Comparison of ENCODE assay signal across 15 cellular contexts in the genomic region with DNA sequence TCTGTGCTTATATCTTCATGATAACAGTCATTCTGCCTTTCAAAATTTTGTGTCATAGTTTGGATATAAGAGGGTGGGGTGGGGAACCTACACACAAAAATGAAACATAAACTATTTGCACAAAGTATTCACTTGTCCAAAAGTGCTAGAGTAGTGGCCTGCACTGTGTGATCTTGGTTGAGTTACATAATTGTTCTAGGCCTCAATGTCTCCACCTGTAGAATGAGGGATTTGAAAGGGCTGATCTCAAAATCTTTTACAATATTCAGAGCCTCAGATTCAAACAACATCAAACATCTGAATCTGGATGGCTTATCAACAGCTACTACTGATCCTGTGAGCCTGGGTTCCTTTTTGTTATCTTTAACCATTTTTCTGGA.
A peak's percentile ranks its signal among the peaks of the same experiment; 100 is the strongest.
DNase-seq lines count a peak whose midpoint lies in the region; TF ChIP-seq lines count a peak whose summit lies in the region.
"Had no signal": no experiment of that assay in that cellular context is flagged by ENCODE, and none has a peak within 500 bp of the region (broad histone marks: within the 10 kb centered on the region; RNA-seq: fewer than 3 reads in every experiment).

No MANE protein-coding gene starts in this region.

- H3K36me3 ChIP-seq in HUES64 (ENCODE audit: insufficient read depth, low read length), result no peaks in the 10 kb centered on the region
- no peaks in the 10 kb centered on the region for H3K36me3 ChIP-seq in endodermal cell (ENCODE audit: control insufficient read depth, insufficient read depth, low read length)
- H3K36me3 ChIP-seq in muscle layer of colon (ENCODE audit: insufficient read depth, low read length), result peaks cover 8% of the 10 kb centered on the region
- no peaks in the 10 kb centered on the region for H3K36me3 ChIP-seq in tibial nerve
- H3K36me3 ChIP-seq: prostate gland had no signal

- peak overlapping the region; percentile 66 for H3K4me3 Mint-ChIP-seq in endodermal cell
- H3K4me3 Mint-ChIP-seq: CD4-positive, alpha-beta T cell had no signal

- H3K9me3 Mint-ChIP-seq in endodermal cell, result no peaks in the 10 kb centered on the region
- H3K9me3 Mint-ChIP-seq: activated T-helper 2 cell treated with anti-CD3 and anti-CD28 coated beads, Interferon-gamma antibody, Interleukin-2, Interleukin-4, amounts not matched to agents 10 μg/mL and 5 μg/mL and 100 μg/mL, durations not matched to agents 14 hours and 24 hours and 36 hours; CD4-positive, alpha-beta T cell had no signal

- H3K4me3 ChIP-seq in HUES64 (ENCODE audit: low read length) (peak overlapping the region; percentile 61), endodermal cell (ENCODE audit: low read length) (peak overlapping the region; percentile 84), muscle layer of colon (ENCODE audit: low read depth in 1 of 2, low read length in 2 of 2) (peak overlapping the region; percentile 40 to 59), tibial nerve (peak overlapping the region in 3 of 4 donors; percentile 23 to 48 (median 24))

- H3K27me3 Mint-ChIP-seq in endodermal cell (ENCODE audit: insufficient read depth), result peaks cover 6% of the 10 kb centered on the region

- TF ChIP-seq CTCF in endodermal cell (conservative IDR thresholded peaks at IDR 0.05), result no peak
- no peak for TF ChIP-seq CTCF in tibial nerve (IDR thresholded peaks at IDR 0.05)

- H3K27ac Mint-ChIP-seq in endodermal cell, result peak overlapping the region; percentile 69
- H3K27ac Mint-ChIP-seq: activated T-helper 2 cell treated with anti-CD3 and anti-CD28 coated beads, Interferon-gamma antibody, Interleukin-2, Interleukin-4, amounts not matched to agents 10 μg/mL and 5 μg/mL and 100 μg/mL, durations not matched to agents 14 hours and 24 hours and 36 hours; CD4-positive, alpha-beta T cell had no signal

- no peaks in the 10 kb centered on the region for H3K27me3 ChIP-seq in HUES64 (ENCODE audit: insufficient read depth, low read length)
- H3K27me3 ChIP-seq in endodermal cell (ENCODE audit: control insufficient read depth, insufficient read depth, low read length, poor library complexity, severe bottlenecking), result no peaks in the 10 kb centered on the region
- no peaks in the 10 kb centered on the region for H3K27me3 ChIP-seq in muscle layer of colon (ENCODE audit: control insufficient read depth in 1 of 2, insufficient read depth in 2 of 2, low read length in 2 of 2)
- no peaks in the 10 kb centered on the region for H3K27me3 ChIP-seq in tibial nerve

- DNase-seq in endodermal cell (no peak), tibial nerve (ENCODE audit: low spot score in 2 of 2) (no peak), NCI-H2171 (lab: John Stamatoyannopoulos, UW) (no peak), NCI-H1092 (lab: John Stamatoyannopoulos, UW) (no peak)
- no peak for DNase-seq in activated CD8-positive, alpha-beta memory T cell treated with anti-CD3 and anti-CD28 coated beads, Interleukin-2, amount 50 U/mL, for 4 hours
- DNase-seq: activated CD4-positive, alpha-beta T cell treated with anti-CD3 and anti-CD28 coated beads, Interleukin-2, amount 50 U/mL, for 1 hour; CD4-positive, alpha-beta T cell; mammary epithelial cell; NCI-H1436; stimulated activated CD4-positive, alpha-beta T cell treated with anti-CD3 and anti-CD28 coated beads, Interleukin-2, amount 100 ng/mL, for 24 hours had no signal

- TF ChIP-seq POLR2A in tibial nerve (IDR thresholded peaks at IDR 0.05), result no peak

- no peaks in the 10 kb centered on the region for H3K9me3 ChIP-seq in HUES64 (ENCODE audit: insufficient read depth, low read depth, low read length)
- H3K9me3 ChIP-seq in endodermal cell (ENCODE audit: control insufficient read depth, low read length), result no peaks in the 10 kb centered on the region
- H3K9me3 ChIP-seq in muscle layer of colon (ENCODE audit: low read length), result no peaks in the 10 kb centered on the region
- H3K9me3 ChIP-seq in tibial nerve, result no peaks in the 10 kb centered on the region
- H3K9me3 ChIP-seq: prostate gland had no signal

- H3K4me1 ChIP-seq in HUES64 (ENCODE audit: insufficient read depth, low read length) (peaks cover 48% of the 10 kb centered on the region), endodermal cell (ENCODE audit: control insufficient read depth, insufficient read depth, low read length) (peaks cover 4% of the 10 kb centered on the region), muscle layer of colon (ENCODE audit: insufficient read depth, low read length) (peaks cover 28% of the 10 kb centered on the region), tibial nerve (peaks cover 0 to 17% (median 2%) of the 10 kb centered on the region in 4 donors)
- H3K4me1 ChIP-seq: prostate gland had no signal

- no peak for TF ChIP-seq EP300 in tibial nerve (IDR thresholded peaks at IDR 0.05)

- H3K27ac ChIP-seq in HUES64 (ENCODE audit: low read depth, low read length) (peak overlapping the region; percentile 65; the same call in 1 of the 2 replicates), endodermal cell (ENCODE audit: low read depth, low read length) (no peak overlapping the region), muscle layer of colon (ENCODE audit: low read depth, low read length) (peak overlapping the region; percentile 66), tibial nerve (no peak overlapping the region)
- H3K27ac ChIP-seq: KMS-11, prostate gland had no signal

- peaks cover 35% of the 10 kb centered on the region for H3K4me1 Mint-ChIP-seq in endodermal cell

- H3K9ac ChIP-seq in HUES64 (ENCODE audit: low read depth, low read length), result peak overlapping the region; percentile 71; the same call in 1 of the 2 replicates
- H3K9ac ChIP-seq in endodermal cell (ENCODE audit: extremely low read depth, low read length, poor library complexity, severe bottlenecking), result no peak overlapping the region
- H3K9ac ChIP-seq in muscle layer of colon (ENCODE audit: low read length), result peak overlapping the region; percentile 35
- H3K9ac ChIP-seq: KMS-11 had no signal

- H3K36me3 Mint-ChIP-seq in endodermal cell (ENCODE audit: low read depth), result no peaks in the 10 kb centered on the region

Comparison
In these comparisons a context has a peak if more than half of its experiments do, and no peak if none do; other contexts are left out.
1. H3K27ac ChIP-seq: peak in HUES64 (single experiment) and muscle layer of colon (single experiment); none in endodermal cell (single experiment) and tibial nerve (0 of 4).
2. H3K4me3 ChIP-seq: peak in every context shown above with its lines; median percentile 84 in endodermal cell; 61 in HUES64; 50 in muscle layer of colon; 24 in tibial nerve.